In the genomic region with DNA sequence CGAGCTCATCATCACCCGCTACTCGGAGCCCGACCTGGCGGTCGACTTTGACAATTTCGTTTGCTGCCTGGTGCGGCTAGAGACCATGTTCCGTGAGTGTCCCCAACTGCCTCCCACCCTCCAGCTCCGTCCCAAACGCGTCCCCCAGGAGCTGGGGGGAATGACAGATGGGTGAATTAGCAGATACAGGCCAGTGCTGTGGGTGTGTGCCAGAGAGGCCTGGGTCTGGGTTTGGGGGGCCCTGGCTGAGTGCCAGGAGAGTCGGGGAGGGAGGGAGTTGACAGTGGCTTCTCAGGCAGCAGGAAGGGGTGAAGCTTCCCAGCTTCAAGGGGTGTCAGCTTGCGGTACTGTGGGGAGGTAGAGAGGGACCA, we compare ENCODE assay signal across 26 cellular contexts. TPM values are rescaled to one million over a fixed set of nuclear protein-coding genes. Genes with fewer than 3 reads are reported as not detected.
DNase-seq lines count a peak whose midpoint lies in the region; ATAC-seq, FAIRE-seq and TF ChIP-seq lines count a peak whose summit lies in the region.
"Had no signal": no experiment of that assay in that cellular context is flagged by ENCODE, and none has a peak within 500 bp of the region (broad histone marks: within the 10 kb centered on the region; RNA-seq: fewer than 3 reads in every experiment).

No MANE protein-coding gene starts in this region.

- DNase-seq in AG20443 (ENCODE audit: low spot score) (peak; percentile 9), GM10248 (ENCODE audit: extremely low spot score) (peak; percentile 7), K562 (ENCODE audit: extremely low read depth in 1 of 4, low spot score in 3 of 4) (no peak), sciatic nerve (ENCODE audit: low spot score) (peak; percentile 57), OCI-LY7 (ENCODE audit: low spot score) (no peak), SJCRH30 (no peak), PC-3 (no peak)
- DNase-seq: C1 segment of cervical spinal cord; CD4-positive, alpha-beta memory T cell; DMS79 treated with DMSO at 0.1 percent for 48 hours; GF-D8; H7; KG1; MG63; NCI-H1105 treated with DMSO at 0.1 percent for 48 hours; NCI-H1694; NCI-H2029 treated with DMSO at 0.1 percent for 48 hours; NCI-H2227 treated with DMSO at 0.1 percent for 48 hours; NCI-H526 treated with DMSO at 0.1 percent for 48 hours had no signal

- H3K9me1 ChIP-seq in K562 (ENCODE audit: control insufficient read depth, insufficient read depth, low read length) = peaks cover under 1% of the 10 kb centered on the region

- H3K4me1 ChIP-seq in K562 (replicated peaks in 1 of 2; ENCODE audit: control insufficient read depth in 2 of 2, insufficient read depth in 2 of 2, low read length in 2 of 2) (peaks cover 13 to 46% of the 10 kb centered on the region in 2 experiments; a peak in 4 of 5 replicates), OCI-LY7 (ENCODE audit: insufficient read depth, low read length, poor library complexity, severe bottlenecking) (no peaks in the 10 kb centered on the region), SJCRH30 (no peaks in the 10 kb centered on the region), PC-3 (ENCODE audit: insufficient read depth, low read length) (no peaks in the 10 kb centered on the region)

- H3K27me3 ChIP-seq in K562 (ENCODE audit: control insufficient read depth in 2 of 2, insufficient read depth in 2 of 2, low read length in 2 of 2) (no peaks in the 10 kb centered on the region), SJCRH30 (no peaks in the 10 kb centered on the region), PC-3 (ENCODE audit: low read length) (no peaks in the 10 kb centered on the region)
- H3K27me3 ChIP-seq: MG63, Peyer's patch had no signal

- H3K4me3 ChIP-seq in K562 (no peak overlapping the region), OCI-LY7 (ENCODE audit: low read depth, low read length, poor library complexity, severe bottlenecking) (no peak overlapping the region), SJCRH30 (no peak overlapping the region), PC-3 (ENCODE audit: low read length) (no peak overlapping the region)
- H3K4me3 ChIP-seq: MG63, Peyer's patch had no signal

- H4K20me1 ChIP-seq in K562 (replicated peaks; ENCODE audit: control insufficient read depth, insufficient read depth, low read length) = no peaks in the 10 kb centered on the region
- H4K20me1 ChIP-seq in OCI-LY7 (ENCODE audit: insufficient read depth, low read length) = no peaks in the 10 kb centered on the region
- no peaks in the 10 kb centered on the region for H4K20me1 ChIP-seq in PC-3 (ENCODE audit: low read length)

- POLR2A ChIA-PET in GM10248 (lab: Yijun Ruan, JAX) = no interaction called here
- POLR2A ChIA-PET in K562 (lab: Yijun Ruan, JAX) = interaction anchor here (0.6 to 1.3 kb wide), 7 partner anchors 9 to 291 kb away, joined by 3 to 4 read pairs (median 3); no protein-coding TSS in a partner anchor
- POLR2A ChIA-PET in OCI-LY7 (lab: Charles Lee) = no interaction called here
- POLR2A ChIA-PET in PC-3 (lab: Charles Lee; ENCODE audit: unreplicated experiment) = interaction anchor here (0.5 to 0.7 kb wide), 3 partner anchors 21 to 44 kb away, joined by 3 to 5 read pairs (median 4); no protein-coding TSS in a partner anchor

- no TSS peak for BruUV-seq in K562 (replicated peaks; lab: Mats Ljungman, UMichigan)
- BruUV-seq in OCI-LY7 (replicated peaks; lab: Mats Ljungman, UMichigan) = no TSS peak
- BruUV-seq in PC-3 (replicated peaks; lab: Mats Ljungman, UMichigan) = no TSS peak

- no peak for TF ChIP-seq POLR2A in K562 (conservative IDR thresholded peaks at IDR 0.05)

- H3K27ac ChIP-seq in K562 (ENCODE audit: extremely low read depth, low read depth, low read length) (no peak overlapping the region), OCI-LY7 (ENCODE audit: low read depth, low read length, poor library complexity, severe bottlenecking) (no peak overlapping the region), SJCRH30 (no peak overlapping the region), PC-3 (ENCODE audit: low read length) (no peak overlapping the region)

- no peak overlapping the region for H2AFZ ChIP-seq in K562 (ENCODE audit: low read depth, low read length)
- H2AFZ ChIP-seq in OCI-LY7 (ENCODE audit: low read length) = no peak overlapping the region
- H2AFZ ChIP-seq in PC-3 (ENCODE audit: low read length) = no peak overlapping the region

- H3K4me2 ChIP-seq in K562 (ENCODE audit: insufficient read depth, low read length) = no peak overlapping the region
- no peak overlapping the region for H3K4me2 ChIP-seq in OCI-LY7 (ENCODE audit: low read length)
- no peak overlapping the region for H3K4me2 ChIP-seq in PC-3 (ENCODE audit: low read length)

- TF ChIP-seq EP300 in K562 (IDR thresholded peaks at IDR 0.05; ENCODE audit: low read length) = no peak

- no peaks in the 10 kb centered on the region for H3K79me2 ChIP-seq in K562 (ENCODE audit: control insufficient read depth, insufficient read depth, low read length)
- no peaks in the 10 kb centered on the region for H3K79me2 ChIP-seq in OCI-LY7 (ENCODE audit: insufficient read depth, low read depth, low read length)
- H3K79me2 ChIP-seq in PC-3 (ENCODE audit: low read length) = no peaks in the 10 kb centered on the region

- ATAC-seq in K562 = no peak
- no peak for ATAC-seq in sciatic nerve
- ATAC-seq in PC-3 = no peak
- ATAC-seq: SK-N-SH treated with all-trans-retinoic acid at 6 μM for 48 hours had no signal

- WGBS in K562 (ENCODE audit: insufficient coverage, low coverage, missing lambda C conversion rate) = 90% methylated on average over 14 of the region's 14 CpGs

- H3K36me3 ChIP-seq in K562 (ENCODE audit: control insufficient read depth, insufficient read depth, low read length) = peaks cover 63% of the 10 kb centered on the region; the same call in 2 of the 3 replicates
- H3K36me3 ChIP-seq in OCI-LY7 (ENCODE audit: insufficient read depth, low read length) = peaks cover 30% of the 10 kb centered on the region; the same call in 1 of the 2 replicates
- H3K36me3 ChIP-seq in SJCRH30 = no peaks in the 10 kb centered on the region; the same call in 1 of the 2 replicates
- H3K36me3 ChIP-seq in PC-3 (ENCODE audit: low read depth, low read length) = peaks cover 52% of the 10 kb centered on the region

- in situ Hi-C loops in K562 (cut with MboI) = no loop called here

- no peaks in the 10 kb centered on the region for H3K9me3 ChIP-seq in K562 (replicated peaks; ENCODE audit: control insufficient read depth, insufficient read depth, low read depth, low read length)
- H3K9me3 ChIP-seq in OCI-LY7 (ENCODE audit: low read length) = no peaks in the 10 kb centered on the region
- no peaks in the 10 kb centered on the region for H3K9me3 ChIP-seq in SJCRH30 (replicated peaks)
- H3K9me3 ChIP-seq in PC-3 (ENCODE audit: low read length) = no peaks in the 10 kb centered on the region
- H3K9me3 ChIP-seq: MG63, Peyer's patch had no signal

- intact Hi-C loops in K562 (cut with micrococcal nuclease) = no loop called here
- intact Hi-C loops in sciatic nerve (cut with DNase I) = no loop called here
- intact Hi-C loops in OCI-LY7 (cut with micrococcal nuclease; ENCODE audit: unreplicated experiment) = no loop called here
- intact Hi-C loops in PC-3 (cut with micrococcal nuclease) = no loop called here

- H3K9me2 ChIP-seq in OCI-LY7 (ENCODE audit: insufficient read depth, low read length) (no peaks in the 10 kb centered on the region), PC-3 (replicated peaks; ENCODE audit: low read length) (no peaks in the 10 kb centered on the region)

- CTCF ChIA-PET in GM10248 (lab: Yijun Ruan, JAX) = interaction anchor here (1.0 to 4.1 kb wide), 3 partner anchors 15 to 119 kb away, joined by 4 to 20 read pairs (median 5); no protein-coding TSS in a partner anchor
- CTCF ChIA-PET in K562 (lab: Yijun Ruan, JAX; ENCODE audit: low intra/inter-chr PET ratio) = no interaction called here
- CTCF ChIA-PET in OCI-LY7 (lab: Charles Lee; ENCODE audit: unreplicated experiment) = no interaction called here
- CTCF ChIA-PET in PC-3 (lab: Charles Lee) = no interaction called here

- no peak for TF ChIP-seq RAD21 in K562 (CRISPR knock-in tag; conservative IDR thresholded peaks at IDR 0.05 in 1 of 2, IDR thresholded peaks at IDR 0.05 in 1 of 2)

- no peaks in the 10 kb centered on the region for H3F3A ChIP-seq in PC-3 (ENCODE audit: low read length, unreplicated experiment)

- H3K9ac ChIP-seq in K562 (ENCODE audit: insufficient read depth in 1 of 2, low read depth in 2 of 2, low read length in 2 of 2) = peak overlapping the region in 1 of 2 experiments; percentile 1; a peak in 1 of 4 replicates
- no peak overlapping the region for H3K9ac ChIP-seq in PC-3 (ENCODE audit: low read length)

- no peak for FAIRE-seq in K562 (lab: Jason Lieb, UNC)
- FAIRE-seq: A204.1, GM18507 had no signal

- TF ChIP-seq CTCF in GM10248 (IDR thresholded peaks at IDR 0.05; ENCODE audit: control extremely low read depth, extremely low read depth, low read depth, missing control alignments) (no peak), K562 (IDR thresholded peaks at IDR 0.05 in 2 of 3, conservative IDR thresholded peaks at IDR 0.05 in 1 of 3; ENCODE audit: insufficient read depth in 2 of 3, low read depth in 1 of 3, low read length in 3 of 3) (no peak), OCI-LY7 (conservative IDR thresholded peaks at IDR 0.05; ENCODE audit: low read length) (no peak), PC-3 (conservative IDR thresholded peaks at IDR 0.05; ENCODE audit: low read depth, low read length) (no peak)

RNA-seq across cellular contexts. Expression of a gene that starts 28.6 kb away (rescaled TPM):
- total RNA-seq in K562 (2011; cell fraction: chromatin; rRNA removed; ENCODE audit: low replicate concordance) = 216 and 541 TPM in 2 replicates
- 238 and 253 TPM in 2 replicates for total RNA-seq in K562 (2011; cell fraction: nucleolus; rRNA removed)
- total RNA-seq in K562 (2011; cell fraction: nucleoplasm; rRNA removed) = 194 and 215 TPM in 2 replicates
- total RNA-seq in K562 (2014; rRNA removed) (112 and 116 TPM in 2 replicates), K562 (2014; rRNA removed; fragmentation: Illumina TruSeq; extraction: Trizol) (21.7 and 24.8 TPM in 2 replicates), K562 (2015; rRNA removed; fragmentation: Illumina TruSeq; extraction: Trizol) (51.5 and 52.2 TPM in 2 replicates), K562 (2021) (195 and 199 TPM in 2 replicates), sciatic nerve (125 TPM), OCI-LY7 (2022) (111 and 118 TPM in 2 replicates), PC-3 (2014; rRNA removed) (307 and 407 TPM in 2 replicates)
- polyA plus RNA-seq in K562 (2011; rRNA removed) (61.6 and 138 TPM in 2 replicates), K562 (2014; fragmentation: Illumina TruSeq; extraction: Trizol) (143 and 183 TPM in 2 replicates), K562 (2014; fragmentation: Nextera tagmentation; extraction: Ambion mirVana) (1 to 10 TPM; 3.5 to 6.0 TPM), K562 (2014; rRNA removed) (112 and 133 TPM in 2 replicates)
- 70.1 and 167 TPM in 2 replicates for polyA plus RNA-seq in K562 (2011; cell fraction: cytosol; rRNA removed)
- polyA plus RNA-seq in K562 (2011; cell fraction: nucleus; rRNA removed) = 212 and 301 TPM in 2 replicates
- 106 and 148 TPM in 2 replicates for polyA plus RNA-seq in K562 (2012)
- polyA minus RNA-seq in K562 (2011; rRNA and poly(A)+ RNA removed) = 53.1 and 54.9 TPM in 2 replicates
- 100 and 118 TPM in 2 replicates for polyA minus RNA-seq in K562 (2011; cell fraction: cytosol; rRNA and poly(A)+ RNA removed)
- polyA minus RNA-seq in K562 (2011; cell fraction: nucleus; rRNA and poly(A)+ RNA removed) = 61.7 and 93.0 TPM in 2 replicates
- total RNA-seq in OCI-LY7 (2014; rRNA removed; shearing (Covaris generic)) = 66.9 and 89.9 TPM in 2 replicates
- 41.1 and 49.4 TPM in 2 replicates for total RNA-seq in SJCRH30 (2014; rRNA removed; shearing (Covaris generic))

RNA-seq across cellular contexts. Expression of a gene that starts 40.3 kb away (rescaled TPM):
- 3.3 and 7.2 TPM in 2 replicates for total RNA-seq in K562 (2011; cell fraction: chromatin; rRNA removed; ENCODE audit: low replicate concordance)
- 10.7 and 13.8 TPM in 2 replicates for total RNA-seq in K562 (2011; cell fraction: nucleolus; rRNA removed)
- total RNA-seq in K562 (2011; cell fraction: nucleoplasm; rRNA removed) = 7.4 and 10.0 TPM in 2 replicates
- total RNA-seq in K562 (2014; rRNA removed) (11.2 and 11.3 TPM in 2 replicates), K562 (2014; rRNA removed; fragmentation: Illumina TruSeq; extraction: Trizol) (5.8 and 6.1 TPM in 2 replicates), K562 (2015; rRNA removed; fragmentation: Illumina TruSeq; extraction: Trizol) (6.6 and 7.3 TPM in 2 replicates), K562 (2021) (15.1 and 15.9 TPM in 2 replicates), sciatic nerve (not detected), OCI-LY7 (2022) (not detected in 2 replicates), PC-3 (2014; rRNA removed) (not detected in 2 replicates)
- polyA plus RNA-seq in K562 (2011; rRNA removed) (4.8 and 11.7 TPM in 2 replicates), K562 (2014; fragmentation: Illumina TruSeq; extraction: Trizol) (18.5 and 18.8 TPM in 2 replicates), K562 (2014; fragmentation: Nextera tagmentation; extraction: Ambion mirVana) (1 to 10 TPM; 4.4 to 9.2 TPM), K562 (2014; rRNA removed) (14.0 and 15.6 TPM in 2 replicates)
- polyA plus RNA-seq in K562 (2011; cell fraction: cytosol; rRNA removed) = 10.3 and 15.8 TPM in 2 replicates
- 26.3 and 27.0 TPM in 2 replicates for polyA plus RNA-seq in K562 (2011; cell fraction: nucleus; rRNA removed)
- 16.9 and 34.8 TPM in 2 replicates for polyA plus RNA-seq in K562 (2012)
- polyA minus RNA-seq in K562 (2011; rRNA and poly(A)+ RNA removed) = 2.2 and 2.3 TPM in 2 replicates
- polyA minus RNA-seq in K562 (2011; cell fraction: cytosol; rRNA and poly(A)+ RNA removed) = 4.1 and 5.1 TPM in 2 replicates
- 2.0 and 3.9 TPM in 2 replicates for polyA minus RNA-seq in K562 (2011; cell fraction: nucleus; rRNA and poly(A)+ RNA removed)
- total RNA-seq in OCI-LY7 (2014; rRNA removed; shearing (Covaris generic)) = not detected in 2 replicates
- total RNA-seq in SJCRH30 (2014; rRNA removed; shearing (Covaris generic)) = 0.18 TPM in 1 of 2 replicates, not detected in the other
- total RNA-seq: CD4-positive, alpha-beta memory T cell; HT1080; NCI-H460; Peyer's patch had no signal
- polyA plus RNA-seq: AG04450; CD4-positive, alpha-beta memory T cell had no signal

RNA-seq across cellular contexts. Expression of a gene that starts 51.4 kb away (rescaled TPM):
- 265 and 326 TPM in 2 replicates for total RNA-seq in K562 (2011; cell fraction: chromatin; rRNA removed; ENCODE audit: low replicate concordance)
- 95.2 and 116 TPM in 2 replicates for total RNA-seq in K562 (2011; cell fraction: nucleolus; rRNA removed)
- total RNA-seq in K562 (2011; cell fraction: nucleoplasm; rRNA removed) = 147 and 156 TPM in 2 replicates
- total RNA-seq in K562 (2014; rRNA removed) = 35.0 and 37.1 TPM in 2 replicates
- 49.4 and 50.7 TPM in 2 replicates for total RNA-seq in K562 (2014; rRNA removed; fragmentation: Illumina TruSeq; extraction: Trizol)
- total RNA-seq in K562 (2015; rRNA removed; fragmentation: Illumina TruSeq; extraction: Trizol) = 47.5 and 52.5 TPM in 2 replicates
- 43.2 and 46.7 TPM in 2 replicates for total RNA-seq in K562 (2021)
- polyA plus RNA-seq in K562 (2011; rRNA removed) = 114 and 134 TPM in 2 replicates
- 93.4 and 98.1 TPM in 2 replicates for polyA plus RNA-seq in K562 (2011; cell fraction: cytosol; rRNA removed)
- 150 and 166 TPM in 2 replicates for polyA plus RNA-seq in K562 (2011; cell fraction: nucleus; rRNA removed)
- 38.7 and 48.5 TPM in 2 replicates for polyA plus RNA-seq in K562 (2012)
- polyA plus RNA-seq in K562 (2014; fragmentation: Illumina TruSeq; extraction: Trizol) = 92.7 and 113 TPM in 2 replicates
- polyA plus RNA-seq in K562 (2014; fragmentation: Nextera tagmentation; extraction: Ambion mirVana) = 1 to 10 TPM; 2.7 to 5.6 TPM
- 44.4 and 52.8 TPM in 2 replicates for polyA plus RNA-seq in K562 (2014; rRNA removed)
- 120 and 125 TPM in 2 replicates for polyA minus RNA-seq in K562 (2011; rRNA and poly(A)+ RNA removed)
- 44.7 and 51.1 TPM in 2 replicates for polyA minus RNA-seq in K562 (2011; cell fraction: cytosol; rRNA and poly(A)+ RNA removed)
- 49.7 and 85.1 TPM in 2 replicates for polyA minus RNA-seq in K562 (2011; cell fraction: nucleus; rRNA and poly(A)+ RNA removed)
- 5.5 TPM for total RNA-seq in sciatic nerve
- total RNA-seq in OCI-LY7 (2014; rRNA removed; shearing (Covaris generic)) = 47.5 and 50.0 TPM in 2 replicates
- 89.1 and 103 TPM in 2 replicates for total RNA-seq in OCI-LY7 (2022)
- total RNA-seq in SJCRH30 (2014; rRNA removed; shearing (Covaris generic)) = 47.2 and 54.6 TPM in 2 replicates
- 29.0 and 39.7 TPM in 2 replicates for total RNA-seq in PC-3 (2014; rRNA removed)

Comparison
In these comparisons a context has a peak if more than half of its experiments do, and no peak if none do; other contexts are left out.
1. DNase-seq: peak in AG20443 (single experiment), GM10248 (single experiment) and sciatic nerve (single experiment); none in K562 (0 of 4), OCI-LY7 (single experiment), SJCRH30 (0 of 2) and PC-3 (single experiment).
2. POLR2A ChIA-PET loops: an anchor here in K562 (0.6 to 1.3 kb wide) and PC-3 (0.5 to 0.7 kb wide); none called in GM10248 and OCI-LY7.